ENCODE assay signal across 10 cellular contexts in the genomic region with DNA sequence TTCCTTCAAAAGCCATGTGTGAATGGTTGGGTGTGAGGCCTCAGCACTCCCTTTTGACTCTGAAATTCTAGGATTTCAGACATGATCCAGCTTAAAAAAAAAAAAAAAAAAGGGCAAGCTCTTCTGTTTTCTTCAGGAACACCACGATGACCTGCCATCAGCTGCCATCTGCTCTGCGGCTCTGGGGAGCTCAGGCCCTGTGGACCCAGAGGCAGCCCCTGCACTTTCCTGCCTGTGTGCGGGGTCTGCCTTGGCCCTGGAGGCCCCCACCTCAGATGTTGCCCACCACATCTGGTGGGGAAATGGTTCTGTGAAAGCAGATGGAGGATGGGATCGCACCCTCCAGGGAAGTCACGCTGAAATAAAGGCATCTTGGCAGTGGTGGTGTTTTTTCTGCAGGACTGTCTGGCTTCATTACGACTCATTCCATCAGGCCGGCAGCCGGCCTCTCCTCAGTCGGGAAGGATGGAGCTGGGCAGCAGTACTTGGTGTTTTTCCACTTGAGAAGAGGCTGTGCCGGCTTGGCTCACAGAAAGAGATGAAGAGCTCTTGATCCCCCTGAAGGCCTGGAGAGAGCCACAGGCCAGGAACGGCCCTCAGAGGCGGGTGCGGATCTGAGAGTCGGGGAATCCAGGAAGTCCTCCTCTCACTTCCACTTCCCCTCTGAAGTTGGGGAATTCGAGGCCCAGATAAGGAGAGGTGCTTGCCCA.
DNase-seq lines count a peak whose midpoint lies in the region; ATAC-seq and TF ChIP-seq lines count a peak whose summit lies in the region.
"Had no signal": no experiment of that assay in that cellular context is flagged by ENCODE, and none has a peak within 500 bp of the region (broad histone marks: within the 10 kb centered on the region; RNA-seq: fewer than 3 reads in every experiment).

No MANE protein-coding gene starts in this region.

- no peak overlapping the region for H3K4me3 Mint-ChIP-seq in activated CD8-positive, alpha-beta T cell treated with anti-CD3 and anti-CD28 coated beads for 36 hours

- no peaks in the 10 kb centered on the region for H3K27me3 ChIP-seq in H7 (ENCODE audit: control insufficient read depth, insufficient read depth, low read length)

- POLR2A ChIA-PET in activated CD8-positive, alpha-beta T cell treated with anti-CD3 and anti-CD28 coated beads for 36 hours (lab: Charles Lee): interaction anchor here (0.7 kb wide), 1 partner anchor 83 kb away, joined by 4 read pairs; no protein-coding TSS in a partner anchor

- no peak overlapping the region for H3K27ac Mint-ChIP-seq in activated CD8-positive, alpha-beta T cell treated with anti-CD3 and anti-CD28 coated beads for 36 hours

- TF ChIP-seq CTCF in retinal pigment epithelial cell (conservative IDR thresholded peaks at IDR 0.05; ENCODE audit: low read depth, low read length): no peak
- no peak for TF ChIP-seq CTCF in activated CD8-positive, alpha-beta T cell treated with anti-CD3 and anti-CD28 coated beads for 36 hours (IDR thresholded peaks at IDR 0.05)

- H3K9me3 Mint-ChIP-seq in activated CD8-positive, alpha-beta T cell treated with anti-CD3 and anti-CD28 coated beads for 36 hours: no peaks in the 10 kb centered on the region

- H3K4me3 ChIP-seq in retinal pigment epithelial cell (ENCODE audit: low read length) (no peak overlapping the region), H7 (ENCODE audit: insufficient read depth, low read depth, low read length) (no peak overlapping the region)

- DNase-seq in EH (ENCODE audit: low read depth) (peak; percentile 80), amniotic epithelial cell (ENCODE audit: low read depth) (peak; percentile 37), cardiac septum (ENCODE audit: low spot score) (peak; percentile 71), retinal pigment epithelial cell (ENCODE audit: low read depth) (peak; percentile 44), H7 (no peak)
- DNase-seq in activated CD8-positive, alpha-beta T cell treated with anti-CD3 and anti-CD28 coated beads for 36 hours: no peak
- DNase-seq in activated CD4-positive, alpha-beta T cell treated with anti-CD3 and anti-CD28 coated beads, Interleukin-2, amount 50 U/mL, for 1 hour: no peak
- DNase-seq: effector memory CD4-positive, alpha-beta T cell; NCI-H146 had no signal

- intact Hi-C loops in cardiac septum (cut with DNase I): no loop called here
- intact Hi-C loops in activated CD8-positive, alpha-beta T cell treated with anti-CD3 and anti-CD28 coated beads for 36 hours (cut with micrococcal nuclease): no loop called here

- no peaks in the 10 kb centered on the region for H3K4me1 Mint-ChIP-seq in activated CD8-positive, alpha-beta T cell treated with anti-CD3 and anti-CD28 coated beads for 36 hours (ENCODE audit: low read depth)

- no peak for ATAC-seq in HG03460 (IDR thresholded peaks at IDR 0.05; ENCODE audit: unreplicated experiment)
- ATAC-seq in activated CD8-positive, alpha-beta T cell treated with anti-CD3 and anti-CD28 coated beads for 36 hours: no peak

- H3K36me3 ChIP-seq in H7 (replicated peaks; ENCODE audit: control insufficient read depth, insufficient read depth, low read length): no peaks in the 10 kb centered on the region

- H3K27me3 Mint-ChIP-seq in activated CD8-positive, alpha-beta T cell treated with anti-CD3 and anti-CD28 coated beads for 36 hours: no peaks in the 10 kb centered on the region

- CTCF ChIA-PET in activated CD8-positive, alpha-beta T cell treated with anti-CD3 and anti-CD28 coated beads for 36 hours (lab: Charles Lee): no interaction called here

- H3K36me3 Mint-ChIP-seq in activated CD8-positive, alpha-beta T cell treated with anti-CD3 and anti-CD28 coated beads for 36 hours (ENCODE audit: low read depth): no peaks in the 10 kb centered on the region

Comparison
In these comparisons a context has a peak if more than half of its experiments do, and no peak if none do; other contexts are left out.
1. DNase-seq: peak in EH (single experiment), amniotic epithelial cell (single experiment), cardiac septum (single experiment) and retinal pigment epithelial cell (single experiment); none in H7 (single experiment), activated CD8-positive, alpha-beta T cell treated with anti-CD3 and anti-CD28 coated beads for 36 hours (single experiment) and activated CD4-positive, alpha-beta T cell treated with anti-CD3 and anti-CD28 coated beads, Interleukin-2, amount 50 U/mL, for 1 hour (single experiment).